In genomic region chr15:92579486-92579885, GRCh38 we compare ENCODE assay signal across 18 cellular contexts.
DNase-seq lines count a peak whose midpoint lies in the region; TF ChIP-seq lines count a peak whose summit lies in the region.
"Had no signal": no experiment of that assay in that cellular context is flagged by ENCODE, and none has a peak within 500 bp of the region (broad histone marks: within the 10 kb centered on the region; RNA-seq: fewer than 3 reads in every experiment).

No MANE protein-coding gene starts in this region.

- no peak overlapping the region for H4K8ac ChIP-seq in H9 (replicated peaks; ENCODE audit: insufficient read length, low read depth, low read length)
- no peak overlapping the region for H4K8ac ChIP-seq in neuronal stem cell (ENCODE audit: low read depth, low read length)

- peaks cover 2% of the 10 kb centered on the region in 2 experiments; a peak in 2 of 4 replicates for H3K4me1 Mint-ChIP-seq in H9

- H3K79me2 ChIP-seq in H9 (ENCODE audit: insufficient read depth, low read length): no peaks in the 10 kb centered on the region

- no peaks in the 10 kb centered on the region for H3K9me3 ChIP-seq in H9 (ENCODE audit: control insufficient read depth, low read depth, low read length)
- H3K9me3 ChIP-seq in neuronal stem cell (replicated peaks in 1 of 2; ENCODE audit: control insufficient read depth in 2 of 2, insufficient read depth in 1 of 2, low read depth in 1 of 2, low read length in 2 of 2): peaks cover 0 to 2% of the 10 kb centered on the region in 2 donors
- no peaks in the 10 kb centered on the region for H3K9me3 ChIP-seq in vagina
- H3K9me3 ChIP-seq in MG63: no peaks in the 10 kb centered on the region

- no peak overlapping the region for H2BK20ac ChIP-seq in H9 (ENCODE audit: low read depth, low read length, poor library complexity, severe bottlenecking)

- no peak overlapping the region for H3T11ph ChIP-seq in H9 (ENCODE audit: low read length)

- H2AFZ ChIP-seq in H9 (ENCODE audit: low read length): no peak overlapping the region
- H2AFZ ChIP-seq in neuronal stem cell (ENCODE audit: low read length): no peak overlapping the region
- H2AFZ ChIP-seq: GM23248 had no signal

- DNase-seq in activated CD8-positive, alpha-beta memory T cell treated with anti-CD3 and anti-CD28 coated beads for 24 hours: peak; percentile 28
- no peak for DNase-seq in activated CD8-positive, alpha-beta memory T cell treated with anti-CD3 and anti-CD28 coated beads, Interleukin-2, amount 50 U/mL, for 48 hours
- peak; percentile 10 for DNase-seq in H9
- DNase-seq in neuronal stem cell (ENCODE audit: low spot score): no peak
- peak; percentile 79 to 91 for DNase-seq in vagina (ENCODE audit: extremely low spot score in 2 of 2)
- no peak for DNase-seq in NCI-H1417 treated with DMSO at 0.1 percent for 48 hours (lab: John Stamatoyannopoulos, UW)
- DNase-seq in MG63: no peak
- DNase-seq: AML-193; CD4-positive, alpha-beta T cell; DMS153; DMS79; GDM1; GM23248; HCEC 1CT; IMR-90 had no signal

- H3K18ac ChIP-seq in H9 (ENCODE audit: insufficient read length, low read depth, low read length) (no peak overlapping the region), neuronal stem cell (ENCODE audit: low read length) (peak overlapping the region; percentile 19)

- H3K27me3 ChIP-seq in H9 (ENCODE audit: insufficient read depth, low read length) (no peaks in the 10 kb centered on the region), neuronal stem cell (ENCODE audit: control insufficient read depth in 3 of 3, insufficient read depth in 3 of 3, low read depth in 1 of 3, low read length in 3 of 3) (peaks cover 0 to 36% (median 0%) of the 10 kb centered on the region in 3 experiments), vagina (no peaks in the 10 kb centered on the region), MG63 (no peaks in the 10 kb centered on the region)

- H2BK12ac ChIP-seq in H9 (ENCODE audit: insufficient read length, low read depth, low read length) (no peak overlapping the region), neuronal stem cell (ENCODE audit: low read length) (no peak overlapping the region)

- H3K27ac ChIP-seq in H9 (ENCODE audit: insufficient read length, low read depth, low read length) (no peak overlapping the region), neuronal stem cell (replicated peaks; ENCODE audit: low read length) (no peak overlapping the region), vagina (no peak overlapping the region)
- H3K27ac ChIP-seq: 22Rv1, A549, C4-2B, GM23248 had no signal

- no peak for TF ChIP-seq POLR2A in vagina (IDR thresholded peaks at IDR 0.05)

- peaks cover 0 to 9% (median 0%) of the 10 kb centered on the region in 3 experiments; a peak in 2 of 7 replicates for H3K36me3 Mint-ChIP-seq in H9 (ENCODE audit: insufficient read depth in 1 of 3, low read depth in 3 of 3)

- no peak overlapping the region for H3K4me2 ChIP-seq in H9 (ENCODE audit: insufficient read depth, insufficient read length, low read length)
- H3K4me2 ChIP-seq in neuronal stem cell (ENCODE audit: insufficient read depth, low read length, poor library complexity, severe bottlenecking): no peak overlapping the region
- H3K4me2 ChIP-seq: A549 had no signal

- no peak overlapping the region for H3K23ac ChIP-seq in H9 (ENCODE audit: insufficient read length, low read depth, low read length)
- no peak overlapping the region for H3K23ac ChIP-seq in neuronal stem cell (ENCODE audit: low read depth, low read length, poor library complexity)

- H3K36me3 ChIP-seq in neuronal stem cell (replicated peaks in 1 of 2; ENCODE audit: control insufficient read depth in 2 of 2, insufficient read depth in 2 of 2, low read length in 2 of 2) (no peaks in the 10 kb centered on the region), vagina (no peaks in the 10 kb centered on the region), MG63 (no peaks in the 10 kb centered on the region)

- H4K91ac ChIP-seq in H9 (ENCODE audit: insufficient read length, low read depth, low read length) (no peak overlapping the region), neuronal stem cell (ENCODE audit: low read depth, low read length, poor library complexity) (no peak overlapping the region)

- no peak overlapping the region for H3K4ac ChIP-seq in H9 (ENCODE audit: low read depth, low read length)
- H3K4ac ChIP-seq in neuronal stem cell (ENCODE audit: low read length): no peak overlapping the region

- no peak overlapping the region for H3K27ac Mint-ChIP-seq in H9
- H3K27ac Mint-ChIP-seq: CD4-positive, alpha-beta T cell had no signal

- no peaks in the 10 kb centered on the region for H3K4me1 ChIP-seq in H9 (ENCODE audit: insufficient read depth, low read length)
- peaks cover 0 to 6% of the 10 kb centered on the region in 2 donors for H3K4me1 ChIP-seq in neuronal stem cell (ENCODE audit: control insufficient read depth in 2 of 2, insufficient read depth in 1 of 2, low read depth in 1 of 2, low read length in 2 of 2)
- H3K4me1 ChIP-seq in vagina: no peaks in the 10 kb centered on the region
- H3K4me1 ChIP-seq: A549 had no signal

- no peak overlapping the region for H2AK5ac ChIP-seq in H9 (ENCODE audit: insufficient read length, low read length)
- no peak overlapping the region for H2AK5ac ChIP-seq in neuronal stem cell (ENCODE audit: low read depth, low read length)

- H3K23me2 ChIP-seq in H9 (ENCODE audit: insufficient read length, low read depth, low read length, poor library complexity, severe bottlenecking): no peaks in the 10 kb centered on the region

- H3K56ac ChIP-seq in H9 (ENCODE audit: insufficient read length, low read depth, low read length): no peak overlapping the region

- TF ChIP-seq CTCF in H9 (conservative IDR thresholded peaks at IDR 0.05): no peak
- no peak for TF ChIP-seq CTCF in vagina (IDR thresholded peaks at IDR 0.05)

- peaks cover 17% of the 10 kb centered on the region for H3K27me3 Mint-ChIP-seq in H9 (ENCODE audit: low read depth)

- H3K14ac ChIP-seq in H9 (ENCODE audit: insufficient read depth, low read length): no peak overlapping the region
- H3K14ac ChIP-seq in neuronal stem cell (ENCODE audit: low read length): no peak overlapping the region

- H2BK5ac ChIP-seq in H9 (ENCODE audit: insufficient read length, low read length) (no peak overlapping the region), neuronal stem cell (ENCODE audit: low read length) (no peak overlapping the region)

- H3K4me3 ChIP-seq in neuronal stem cell (ENCODE audit: low read length in 2 of 2): no peak overlapping the region
- H3K4me3 ChIP-seq in vagina: no peak overlapping the region
- H3K4me3 ChIP-seq in MG63: no peak overlapping the region
- H3K4me3 ChIP-seq: A549, GM23248 had no signal

- H2BK120ac ChIP-seq in H9 (ENCODE audit: low read depth, low read length, poor library complexity, severe bottlenecking): no peak overlapping the region
- no peak overlapping the region for H2BK120ac ChIP-seq in neuronal stem cell (ENCODE audit: low read depth, low read length)

- intact Hi-C loops in vagina (cut with DNase I): no loop called here

- peaks cover 10 to 11% of the 10 kb centered on the region in 2 experiments; a peak in 4 of 5 replicates for H3K9me3 Mint-ChIP-seq in H9
- H3K9me3 Mint-ChIP-seq: CD4-positive, alpha-beta T cell had no signal

- H3K79me1 ChIP-seq in H9 (ENCODE audit: insufficient read depth, low read depth, low read length, poor library complexity, severe bottlenecking): no peaks in the 10 kb centered on the region
- H3K79me1 ChIP-seq in neuronal stem cell (ENCODE audit: low read depth, low read length): no peaks in the 10 kb centered on the region

- no CpG with 5 or more reads among the region's 9 CpGs for WGBS in H9 (ENCODE audit: extremely low coverage, insufficient read length, low lambda C conversion rate)
- whole genome bisulfite sequencing in neuronal stem cell (ENCODE audit: extremely low coverage in 2 of 2, insufficient read length in 2 of 2, insufficient replicate concordance in 1 of 2), 2 donors: no CpG with 5 or more reads among the region's 9 CpGs

- no peaks in the 10 kb centered on the region for H4K20me1 ChIP-seq in H9 (ENCODE audit: control insufficient read depth, insufficient read depth, insufficient read length)

- H2BK15ac ChIP-seq in H9 (ENCODE audit: low read depth, low read length) (no peak overlapping the region), neuronal stem cell (ENCODE audit: low read length) (peak overlapping the region; percentile 79)

- H4K5ac ChIP-seq in H9 (ENCODE audit: insufficient read length, low read depth, low read length): no peak overlapping the region

- H3K4me3 Mint-ChIP-seq in H9: no peak overlapping the region
- H3K4me3 Mint-ChIP-seq: CD4-positive, alpha-beta T cell had no signal

- H3K9ac ChIP-seq in H9 (ENCODE audit: extremely low read depth, insufficient read length, low read length) (no peak overlapping the region), neuronal stem cell (ENCODE audit: low read depth, low read length, poor library complexity) (no peak overlapping the region)
- H3K9ac ChIP-seq: GM23248 had no signal

Comparison
In these comparisons a context has a peak if more than half of its experiments do, and no peak if none do; other contexts are left out.
1. DNase-seq: peak in activated CD8-positive, alpha-beta memory T cell treated with anti-CD3 and anti-CD28 coated beads for 24 hours (single experiment), H9 (single experiment) and vagina (2 of 2); none in activated CD8-positive, alpha-beta memory T cell treated with anti-CD3 and anti-CD28 coated beads, Interleukin-2, amount 50 U/mL, for 48 hours (single experiment), neuronal stem cell (single experiment), NCI-H1417 treated with DMSO at 0.1 percent for 48 hours (single experiment) and MG63 (single experiment).